ENCODE assay signal across 2 cellular contexts in the genomic region with DNA sequence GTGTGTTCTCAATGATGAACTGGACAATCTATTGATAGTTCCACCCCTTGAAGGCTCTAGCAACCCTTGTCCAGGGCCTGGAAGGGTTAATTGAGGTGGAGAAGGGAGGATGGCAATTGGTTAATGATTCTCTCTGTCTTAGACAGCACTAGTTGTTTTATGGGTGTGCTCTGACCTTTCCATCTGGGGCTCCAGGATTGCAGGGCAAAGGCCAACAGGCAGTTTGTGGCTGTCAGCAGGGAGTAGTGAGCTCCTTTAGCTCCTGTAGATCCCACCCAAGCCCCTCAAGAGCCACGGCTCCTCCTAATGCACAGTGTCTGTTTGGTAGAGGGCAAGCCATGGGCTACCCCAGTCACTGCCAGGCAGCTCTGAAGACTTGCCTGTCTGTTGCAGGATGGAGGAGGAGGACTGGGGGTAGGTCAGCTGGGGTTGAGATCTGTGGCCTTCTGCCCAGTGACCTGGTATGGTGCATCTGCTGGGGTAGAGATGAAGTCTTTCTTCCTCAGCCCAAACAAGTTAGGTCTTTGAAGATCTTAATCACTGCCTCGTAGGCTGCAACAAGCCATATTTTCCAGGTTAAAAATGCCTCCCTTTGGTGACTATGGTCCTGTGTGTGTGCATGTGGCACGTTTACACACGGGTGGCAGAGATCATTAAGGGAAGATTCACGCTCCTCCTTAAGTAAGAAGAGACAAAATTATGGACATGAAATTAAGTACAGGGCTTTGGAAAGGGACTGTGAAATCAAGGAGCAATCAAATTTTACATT.
TF ChIP-seq lines count a peak whose summit lies in the region.

No MANE protein-coding gene starts in this region.

TF ChIP-seq in K562, 482 proteins besides CTCF, POLR2A, EP300 and RAD21 (continued from another document):
- TF ChIP-seq, protein P1, sequence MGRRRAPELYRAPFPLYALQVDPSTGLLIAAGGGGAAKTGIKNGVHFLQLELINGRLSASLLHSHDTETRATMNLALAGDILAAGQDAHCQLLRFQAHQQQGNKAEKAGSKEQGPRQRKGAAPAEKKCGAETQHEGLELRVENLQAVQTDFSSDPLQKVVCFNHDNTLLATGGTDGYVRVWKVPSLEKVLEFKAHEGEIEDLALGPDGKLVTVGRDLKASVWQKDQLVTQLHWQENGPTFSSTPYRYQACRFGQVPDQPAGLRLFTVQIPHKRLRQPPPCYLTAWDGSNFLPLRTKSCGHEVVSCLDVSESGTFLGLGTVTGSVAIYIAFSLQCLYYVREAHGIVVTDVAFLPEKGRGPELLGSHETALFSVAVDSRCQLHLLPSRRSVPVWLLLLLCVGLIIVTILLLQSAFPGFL (CRISPR knock-in tag; IDR thresholded peaks at IDR 0.05), result no peak
- no peak for TF ChIP-seq SRSF1 (IDR thresholded peaks at IDR 0.05; ENCODE audit: low read depth, low read length)
- TF ChIP-seq, protein P2, sequence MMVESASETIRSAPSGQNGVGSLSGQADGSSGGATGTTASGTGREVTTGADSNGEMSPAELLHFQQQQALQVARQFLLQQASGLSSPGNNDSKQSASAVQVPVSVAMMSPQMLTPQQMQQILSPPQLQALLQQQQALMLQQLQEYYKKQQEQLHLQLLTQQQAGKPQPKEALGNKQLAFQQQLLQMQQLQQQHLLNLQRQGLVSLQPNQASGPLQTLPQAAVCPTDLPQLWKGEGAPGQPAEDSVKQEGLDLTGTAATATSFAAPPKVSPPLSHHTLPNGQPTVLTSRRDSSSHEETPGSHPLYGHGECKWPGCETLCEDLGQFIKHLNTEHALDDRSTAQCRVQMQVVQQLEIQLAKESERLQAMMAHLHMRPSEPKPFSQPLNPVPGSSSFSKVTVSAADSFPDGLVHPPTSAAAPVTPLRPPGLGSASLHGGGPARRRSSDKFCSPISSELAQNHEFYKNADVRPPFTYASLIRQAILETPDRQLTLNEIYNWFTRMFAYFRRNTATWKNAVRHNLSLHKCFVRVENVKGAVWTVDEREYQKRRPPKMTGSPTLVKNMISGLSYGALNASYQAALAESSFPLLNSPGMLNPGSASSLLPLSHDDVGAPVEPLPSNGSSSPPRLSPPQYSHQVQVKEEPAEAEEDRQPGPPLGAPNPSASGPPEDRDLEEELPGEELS (CRISPR knock-in tag; IDR thresholded peaks at IDR 0.05; ENCODE audit: borderline replicate concordance), result no peak
- TF ChIP-seq ZNF507 (tag; conservative IDR thresholded peaks at IDR 0.05), result no peak
- TF ChIP-seq RBM22 (IDR thresholded peaks at IDR 0.05; ENCODE audit: low read depth, low read length, poor library complexity, severe bottlenecking), result no peak
- TF ChIP-seq ZNF23 (CRISPR knock-in tag; IDR thresholded peaks at IDR 0.05), result no peak
TF ChIP-seq in K562: peak in this region for 0.

TF ChIP-seq in liver, 16 proteins besides CTCF, POLR2A, EP300 and RAD21 (continued from another document):
- TF ChIP-seq, protein P3, sequence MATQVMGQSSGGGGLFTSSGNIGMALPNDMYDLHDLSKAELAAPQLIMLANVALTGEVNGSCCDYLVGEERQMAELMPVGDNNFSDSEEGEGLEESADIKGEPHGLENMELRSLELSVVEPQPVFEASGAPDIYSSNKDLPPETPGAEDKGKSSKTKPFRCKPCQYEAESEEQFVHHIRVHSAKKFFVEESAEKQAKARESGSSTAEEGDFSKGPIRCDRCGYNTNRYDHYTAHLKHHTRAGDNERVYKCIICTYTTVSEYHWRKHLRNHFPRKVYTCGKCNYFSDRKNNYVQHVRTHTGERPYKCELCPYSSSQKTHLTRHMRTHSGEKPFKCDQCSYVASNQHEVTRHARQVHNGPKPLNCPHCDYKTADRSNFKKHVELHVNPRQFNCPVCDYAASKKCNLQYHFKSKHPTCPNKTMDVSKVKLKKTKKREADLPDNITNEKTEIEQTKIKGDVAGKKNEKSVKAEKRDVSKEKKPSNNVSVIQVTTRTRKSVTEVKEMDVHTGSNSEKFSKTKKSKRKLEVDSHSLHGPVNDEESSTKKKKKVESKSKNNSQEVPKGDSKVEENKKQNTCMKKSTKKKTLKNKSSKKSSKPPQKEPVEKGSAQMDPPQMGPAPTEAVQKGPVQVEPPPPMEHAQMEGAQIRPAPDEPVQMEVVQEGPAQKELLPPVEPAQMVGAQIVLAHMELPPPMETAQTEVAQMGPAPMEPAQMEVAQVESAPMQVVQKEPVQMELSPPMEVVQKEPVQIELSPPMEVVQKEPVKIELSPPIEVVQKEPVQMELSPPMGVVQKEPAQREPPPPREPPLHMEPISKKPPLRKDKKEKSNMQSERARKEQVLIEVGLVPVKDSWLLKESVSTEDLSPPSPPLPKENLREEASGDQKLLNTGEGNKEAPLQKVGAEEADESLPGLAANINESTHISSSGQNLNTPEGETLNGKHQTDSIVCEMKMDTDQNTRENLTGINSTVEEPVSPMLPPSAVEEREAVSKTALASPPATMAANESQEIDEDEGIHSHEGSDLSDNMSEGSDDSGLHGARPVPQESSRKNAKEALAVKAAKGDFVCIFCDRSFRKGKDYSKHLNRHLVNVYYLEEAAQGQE (IDR thresholded peaks at IDR 0.05), result peak; percentile 47
- peak; percentile 98 to 99 for TF ChIP-seq RXRA (IDR thresholded peaks at IDR 0.05)
- peak; percentile 48 for TF ChIP-seq NR2F2 (IDR thresholded peaks at IDR 0.05)
- TF ChIP-seq, protein P4, sequence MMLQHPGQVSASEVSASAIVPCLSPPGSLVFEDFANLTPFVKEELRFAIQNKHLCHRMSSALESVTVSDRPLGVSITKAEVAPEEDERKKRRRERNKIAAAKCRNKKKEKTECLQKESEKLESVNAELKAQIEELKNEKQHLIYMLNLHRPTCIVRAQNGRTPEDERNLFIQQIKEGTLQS (IDR thresholded peaks at IDR 0.05), result no peak
- peak; percentile 31 for TF ChIP-seq FOXA2 (IDR thresholded peaks at IDR 0.05)
- TF ChIP-seq TAF1 (conservative IDR thresholded peaks at IDR 0.05), result no peak
- TF ChIP-seq GABPA (IDR thresholded peaks at IDR 0.05 in 1 of 2, conservative IDR thresholded peaks at IDR 0.05 in 1 of 2), result no peak
- TF ChIP-seq HNF4G (IDR thresholded peaks at IDR 0.05), result peak; percentile 31
- peak; percentile 34 to 78 for TF ChIP-seq JUND (IDR thresholded peaks at IDR 0.05)
- TF ChIP-seq, protein P5, sequence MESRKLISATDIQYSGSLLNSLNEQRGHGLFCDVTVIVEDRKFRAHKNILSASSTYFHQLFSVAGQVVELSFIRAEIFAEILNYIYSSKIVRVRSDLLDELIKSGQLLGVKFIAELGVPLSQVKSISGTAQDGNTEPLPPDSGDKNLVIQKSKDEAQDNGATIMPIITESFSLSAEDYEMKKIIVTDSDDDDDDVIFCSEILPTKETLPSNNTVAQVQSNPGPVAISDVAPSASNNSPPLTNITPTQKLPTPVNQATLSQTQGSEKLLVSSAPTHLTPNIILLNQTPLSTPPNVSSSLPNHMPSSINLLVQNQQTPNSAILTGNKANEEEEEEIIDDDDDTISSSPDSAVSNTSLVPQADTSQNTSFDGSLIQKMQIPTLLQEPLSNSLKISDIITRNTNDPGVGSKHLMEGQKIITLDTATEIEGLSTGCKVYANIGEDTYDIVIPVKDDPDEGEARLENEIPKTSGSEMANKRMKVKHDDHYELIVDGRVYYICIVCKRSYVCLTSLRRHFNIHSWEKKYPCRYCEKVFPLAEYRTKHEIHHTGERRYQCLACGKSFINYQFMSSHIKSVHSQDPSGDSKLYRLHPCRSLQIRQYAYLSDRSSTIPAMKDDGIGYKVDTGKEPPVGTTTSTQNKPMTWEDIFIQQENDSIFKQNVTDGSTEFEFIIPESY (IDR thresholded peaks at IDR 0.05), result no peak
- TF ChIP-seq EGR1 (IDR thresholded peaks at IDR 0.05; ENCODE audit: low read depth in 2 of 2), result peak in 1 of 2 donors; percentile 26
- TF ChIP-seq, protein P6, sequence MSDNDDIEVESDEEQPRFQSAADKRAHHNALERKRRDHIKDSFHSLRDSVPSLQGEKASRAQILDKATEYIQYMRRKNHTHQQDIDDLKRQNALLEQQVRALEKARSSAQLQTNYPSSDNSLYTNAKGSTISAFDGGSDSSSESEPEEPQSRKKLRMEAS (IDR thresholded peaks at IDR 0.05), result peak; percentile 75
- TF ChIP-seq SP1 (IDR thresholded peaks at IDR 0.05), result peak; percentile 95
- TF ChIP-seq FOXA1 (IDR thresholded peaks at IDR 0.05), result no peak
